Comparison of ENCODE assay signal across 1 cellular context in genomic region chr4:48692897-48693296, GRCh38.
TF ChIP-seq lines count a peak whose summit lies in the region.

No MANE protein-coding gene starts in this region.

TF ChIP-seq in SK-N-SH, 30 proteins besides CTCF, POLR2A, EP300 and RAD21 (continued from another document):
- TF ChIP-seq CHD2 (IDR thresholded peaks at IDR 0.05; ENCODE audit: low read length, partially characterized antibody): no peak
- no peak for TF ChIP-seq MXI1 (IDR thresholded peaks at IDR 0.05; ENCODE audit: low read depth, low read length)
- no peak for TF ChIP-seq USF1 (IDR thresholded peaks at IDR 0.05; ENCODE audit: borderline replicate concordance, low read depth)
- no peak for TF ChIP-seq NRF1 (IDR thresholded peaks at IDR 0.05; ENCODE audit: low read depth, low read length)
- TF ChIP-seq RXRA (IDR thresholded peaks at IDR 0.05; ENCODE audit: borderline replicate concordance, low read depth): no peak
- TF ChIP-seq YY1 (IDR thresholded peaks at IDR 0.05; ENCODE audit: low read depth): no peak
- no peak for TF ChIP-seq USF2 (IDR thresholded peaks at IDR 0.05; ENCODE audit: borderline replicate concordance, low read depth, low read length)
- TF ChIP-seq SIN3A (IDR thresholded peaks at IDR 0.05; ENCODE audit: borderline replicate concordance, low read depth, low read length): no peak
- TF ChIP-seq TCF12 (IDR thresholded peaks at IDR 0.05): no peak
- TF ChIP-seq POLR2AphosphoS5 (IDR thresholded peaks at IDR 0.05; ENCODE audit: low read depth, low read length): no peak
- TF ChIP-seq TEAD4 (IDR thresholded peaks at IDR 0.05; ENCODE audit: borderline replicate concordance, insufficient read depth): no peak
- no peak for TF ChIP-seq FOSL2 (IDR thresholded peaks at IDR 0.05; ENCODE audit: borderline replicate concordance, low read depth)
- no peak for TF ChIP-seq RCOR1 (IDR thresholded peaks at IDR 0.05; ENCODE audit: low read length)
- TF ChIP-seq JUND (IDR thresholded peaks at IDR 0.05): no peak
- no peak for TF ChIP-seq EZH2phosphoT487 (IDR thresholded peaks at IDR 0.05; ENCODE audit: borderline replicate concordance, low read depth)
- no peak for TF ChIP-seq TAF1 (IDR thresholded peaks at IDR 0.05; ENCODE audit: borderline replicate concordance, low read depth, low read length)
- no peak for TF ChIP-seq ELF1 (IDR thresholded peaks at IDR 0.05)
